8 cellular contexts compared by ENCODE assay signal in genomic region chr12:50219001-50219400, GRCh38. TPM values are rescaled to one million over a fixed set of nuclear protein-coding genes. Genes with fewer than 3 reads are reported as not detected.
DNase-seq lines count a peak whose midpoint lies in the region; TF ChIP-seq lines count a peak whose summit lies in the region.
"Not testable (repeated sequence)": the region's sequence is repeated elsewhere in the genome, so short reads cannot be mapped to it uniquely, and the experiment has no call there.

No MANE protein-coding gene starts in this region.

- H3K36me3 Mint-ChIP-seq in CD8-positive, alpha-beta memory T cell; osteocyte (ENCODE audit: unreplicated experiment): not testable (repeated sequence)
- H3K36me3 Mint-ChIP-seq in activated CD4-positive, alpha-beta T cell treated with anti-CD3 and anti-CD28 coated beads, Interleukin-2, amount 10 ng/mL, durations not matched to agents 24 days and 14 days (ENCODE audit: low read depth) = peaks cover 23% of the 10 kb centered on the region
- peaks cover 11% of the 10 kb centered on the region for H3K36me3 Mint-ChIP-seq in activated naive CD8-positive, alpha-beta T cell treated with anti-CD3 and anti-CD28 coated beads for 36 hours

- POLR2A ChIA-PET in CD8-positive, alpha-beta memory T cell (lab: Charles Lee) = interaction anchor here (0.5 kb wide), 1 partner anchor 33 kb away, joined by 5 read pairs; no protein-coding TSS in a partner anchor
- POLR2A ChIA-PET in PC-9 (lab: Charles Lee; ENCODE audit: unreplicated experiment) = interaction anchor here (0.6 kb wide), 1 partner anchor 84 kb away, joined by 37 read pairs; no protein-coding TSS in a partner anchor

- not testable (repeated sequence) for TF ChIP-seq CTCF in PC-9 (conservative IDR thresholded peaks at IDR 0.05); coronary artery (IDR thresholded peaks at IDR 0.05); hepatocyte (IDR thresholded peaks at IDR 0.05; ENCODE audit: poor library complexity); osteocyte (IDR thresholded peaks at IDR 0.05); vagina (IDR thresholded peaks at IDR 0.05)

- not testable (repeated sequence) for H3K27me3 ChIP-seq in CD8-positive, alpha-beta memory T cell (ENCODE audit: insufficient read depth, low read length, poor library complexity, severe bottlenecking); PC-9 (ENCODE audit: insufficient read depth, low read depth); hepatocyte; vagina

- H4K20me1 ChIP-seq in PC-9 (ENCODE audit: insufficient read depth); hepatocyte (ENCODE audit: insufficient read depth, poor library complexity, severe bottlenecking): not testable (repeated sequence)

- not testable (repeated sequence) for H3K9me3 Mint-ChIP-seq in CD8-positive, alpha-beta memory T cell; activated CD4-positive, alpha-beta T cell treated with anti-CD3 and anti-CD28 coated beads, Interleukin-2, amount 10 ng/mL, durations not matched to agents 24 days and 14 days; activated naive CD8-positive, alpha-beta T cell treated with anti-CD3 and anti-CD28 coated beads for 36 hours; osteocyte (ENCODE audit: unreplicated experiment)

- peaks cover 59% of the 10 kb centered on the region for H3K79me2 ChIP-seq in PC-9 (ENCODE audit: low read depth)
- H3K79me2 ChIP-seq in hepatocyte = peaks cover 58% of the 10 kb centered on the region

- not testable (repeated sequence) for H3K27me3 Mint-ChIP-seq in CD8-positive, alpha-beta memory T cell; activated CD4-positive, alpha-beta T cell treated with anti-CD3 and anti-CD28 coated beads, Interleukin-2, amount 10 ng/mL, durations not matched to agents 24 days and 14 days; activated naive CD8-positive, alpha-beta T cell treated with anti-CD3 and anti-CD28 coated beads for 36 hours; osteocyte (ENCODE audit: unreplicated experiment)

- not testable (repeated sequence) for H3K36me3 ChIP-seq in CD8-positive, alpha-beta memory T cell (ENCODE audit: insufficient read depth, low read length); PC-9 (ENCODE audit: low read depth); hepatocyte (replicated peaks; ENCODE audit: insufficient read depth, low read depth); vagina

- intact Hi-C loops in PC-9 (cut with micrococcal nuclease; ENCODE audit: unreplicated experiment); activated CD4-positive, alpha-beta T cell treated with anti-CD3 and anti-CD28 coated beads, Interleukin-2, amount 10 ng/mL, durations not matched to agents 24 days and 14 days (cut with micrococcal nuclease); vagina (cut with DNase I): not testable (repeated sequence)

- H3K27ac ChIP-seq in CD8-positive, alpha-beta memory T cell (ENCODE audit: low read depth, low read length); coronary artery; hepatocyte: not testable (repeated sequence)
- H3K27ac ChIP-seq in PC-9 (peak overlapping the region; percentile 93), vagina (peak overlapping the region; percentile 86)

- not testable (repeated sequence) for DNase-seq in CD8-positive, alpha-beta memory T cell; PC-9; activated CD4-positive, alpha-beta T cell treated with anti-CD3 and anti-CD28 coated beads, Interleukin-2, amount 10 ng/mL, durations not matched to agents 24 days and 14 days; activated naive CD8-positive, alpha-beta T cell treated with anti-CD3 and anti-CD28 coated beads for 36 hours; coronary artery (ENCODE audit: low spot score); hepatocyte (ENCODE audit: low spot score); osteocyte (ENCODE audit: extremely low spot score, unreplicated experiment); vagina (ENCODE audit: extremely low spot score in 2 of 2)

- not testable (repeated sequence) for TF ChIP-seq POLR2A in vagina (IDR thresholded peaks at IDR 0.05)

- peaks cover 57% of the 10 kb centered on the region for H3F3A ChIP-seq in PC-9 (ENCODE audit: insufficient read depth, low read depth)

- H3K4me1 Mint-ChIP-seq in CD8-positive, alpha-beta memory T cell = peaks cover 32 to 41% (median 36%) of the 10 kb centered on the region in 3 donors
- H3K4me1 Mint-ChIP-seq in activated CD4-positive, alpha-beta T cell treated with anti-CD3 and anti-CD28 coated beads, Interleukin-2, amount 10 ng/mL, durations not matched to agents 24 days and 14 days = peaks cover 27% of the 10 kb centered on the region
- H3K4me1 Mint-ChIP-seq in activated naive CD8-positive, alpha-beta T cell treated with anti-CD3 and anti-CD28 coated beads for 36 hours = peaks cover 33% of the 10 kb centered on the region
- peaks cover 46% of the 10 kb centered on the region for H3K4me1 Mint-ChIP-seq in osteocyte (ENCODE audit: unreplicated experiment)

- not testable (repeated sequence) for H3K9me3 ChIP-seq in CD8-positive, alpha-beta memory T cell (ENCODE audit: low read length); PC-9 (ENCODE audit: insufficient read depth, low read depth); hepatocyte (ENCODE audit: low read depth); vagina

- H3K4me3 ChIP-seq in CD8-positive, alpha-beta memory T cell (ENCODE audit: low read length); PC-9; hepatocyte; vagina: not testable (repeated sequence)
- peak overlapping the region; percentile 75 for H3K4me3 ChIP-seq in coronary artery

- TSS peak; percentile 41 for BruUV-seq in PC-9 (replicated peaks; lab: Mats Ljungman, UMichigan)

- peak overlapping the region in 2 of 7 donors; percentile 5 to 29 for H3K4me3 Mint-ChIP-seq in CD8-positive, alpha-beta memory T cell
- H3K4me3 Mint-ChIP-seq in activated CD4-positive, alpha-beta T cell treated with anti-CD3 and anti-CD28 coated beads, Interleukin-2, amount 10 ng/mL, durations not matched to agents 24 days and 14 days = peak overlapping the region; percentile 59
- peak overlapping the region; percentile 6 for H3K4me3 Mint-ChIP-seq in activated naive CD8-positive, alpha-beta T cell treated with anti-CD3 and anti-CD28 coated beads for 36 hours
- peak overlapping the region; percentile 40 for H3K4me3 Mint-ChIP-seq in osteocyte (ENCODE audit: unreplicated experiment)

- H2AFZ ChIP-seq in PC-9, hepatocyte: not testable (repeated sequence)

- not testable (repeated sequence) for H3K9me2 ChIP-seq in PC-9 (ENCODE audit: insufficient read depth); hepatocyte (replicated peaks; ENCODE audit: insufficient read depth)

- peak overlapping the region in 5 of 8 donors; percentile 17 to 88 (median 60) for H3K27ac Mint-ChIP-seq in CD8-positive, alpha-beta memory T cell
- H3K27ac Mint-ChIP-seq in activated CD4-positive, alpha-beta T cell treated with anti-CD3 and anti-CD28 coated beads, Interleukin-2, amount 10 ng/mL, durations not matched to agents 24 days and 14 days; activated naive CD8-positive, alpha-beta T cell treated with anti-CD3 and anti-CD28 coated beads for 36 hours; osteocyte (ENCODE audit: unreplicated experiment): not testable (repeated sequence)

- peaks cover 21% of the 10 kb centered on the region for H3K4me1 ChIP-seq in CD8-positive, alpha-beta memory T cell (ENCODE audit: insufficient read depth, low read length)
- H3K4me1 ChIP-seq in PC-9 (replicated peaks; ENCODE audit: insufficient read depth) (peaks cover 93% of the 10 kb centered on the region), vagina (peaks cover 47% of the 10 kb centered on the region)
- not testable (repeated sequence) for H3K4me1 ChIP-seq in hepatocyte (ENCODE audit: insufficient read depth)

- CTCF ChIA-PET in CD8-positive, alpha-beta memory T cell (lab: Charles Lee) = interaction anchor here (0.7 kb wide), 1 partner anchor 102 kb away, joined by 3 read pairs; no protein-coding TSS in a partner anchor
- CTCF ChIA-PET in PC-9 (lab: Charles Lee) = interaction anchor here (0.7 kb wide), 1 partner anchor 853 kb away, joined by 3 read pairs; no protein-coding TSS in a partner anchor

- 98% methylated on average over 6 of the region's 6 CpGs for WGBS in hepatocyte (ENCODE audit: low lambda C conversion rate, missing lambda C conversion rate)

- H3K4me2 ChIP-seq in PC-9 (peak overlapping the region; percentile 41), hepatocyte (peak overlapping the region; percentile 64)

RNA-seq across cellular contexts. Expression of gene CERS5, which starts 51.8 kb away (rescaled TPM):
- total RNA-seq in CD8-positive, alpha-beta memory T cell = 10 to 100 TPM; 55.4 to 62.1 TPM
- 47.4 TPM for polyA plus RNA-seq in CD8-positive, alpha-beta memory T cell
- total RNA-seq in PC-9 (2021) (33.0 and 41.7 TPM in 2 replicates), hepatocyte (38.8 and 43.3 TPM in 2 replicates), osteocyte (72.3 and 78.6 TPM in 2 replicates), vagina (45.2 TPM)
- total RNA-seq in activated CD4-positive, alpha-beta T cell treated with anti-CD3 and anti-CD28 coated beads, Interleukin-2, amount 10 ng/mL, durations not matched to agents 24 days and 14 days = 62.6 and 66.5 TPM in 2 replicates
- total RNA-seq in activated naive CD8-positive, alpha-beta T cell treated with anti-CD3 and anti-CD28 coated beads for 36 hours = 10 to 100 TPM; 36.4 to 41.3 TPM
- polyA plus RNA-seq in hepatocyte = 53.3 and 69.0 TPM in 2 replicates
